Comparison of ENCODE assay signal across 27 cellular contexts in the genomic region with DNA sequence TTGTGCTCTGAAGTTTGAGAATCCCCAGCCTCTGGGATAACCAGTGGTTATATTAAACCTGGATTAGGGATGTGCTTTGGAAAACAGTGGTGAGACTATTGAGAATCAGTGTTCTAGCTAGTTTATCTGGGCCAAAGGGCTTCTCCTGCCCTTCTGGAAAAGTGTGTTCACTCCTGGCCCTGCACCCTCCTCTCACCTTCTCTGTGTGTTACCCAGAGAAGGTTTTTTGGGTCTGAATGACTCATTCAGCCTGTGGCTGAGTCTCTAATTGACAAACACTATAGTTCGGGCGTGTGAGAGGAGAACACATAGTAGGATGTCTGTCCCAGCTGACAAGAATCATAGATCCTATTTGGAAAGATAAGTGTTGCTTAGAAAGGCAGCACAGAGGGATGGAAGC.
DNase-seq lines count a peak whose midpoint lies in the region; ATAC-seq and TF ChIP-seq lines count a peak whose summit lies in the region.
"Had no signal": no experiment of that assay in that cellular context is flagged by ENCODE, and none has a peak within 500 bp of the region (broad histone marks: within the 10 kb centered on the region; RNA-seq: fewer than 3 reads in every experiment).

No MANE protein-coding gene starts in this region.

- no peaks in the 10 kb centered on the region for H3K36me3 ChIP-seq in mammary epithelial cell (ENCODE audit: insufficient read depth, low read length)
- H3K36me3 ChIP-seq in mesodermal cell (ENCODE audit: control insufficient read depth, insufficient read depth, low read length) = no peaks in the 10 kb centered on the region
- no peaks in the 10 kb centered on the region for H3K36me3 ChIP-seq in upper lobe of right lung
- H3K36me3 ChIP-seq: BE2C, neutrophil, transverse colon had no signal

- TF ChIP-seq CTCF in mammary epithelial cell (conservative IDR thresholded peaks at IDR 0.05 in 1 of 2, IDR thresholded peaks at IDR 0.05 in 1 of 2; ENCODE audit: extremely low read depth in 1 of 2, insufficient read depth in 1 of 2, low read depth in 1 of 2, low read length in 2 of 2) = no peak
- TF ChIP-seq CTCF in upper lobe of right lung (IDR thresholded peaks at IDR 0.05) = no peak

- H3K27me3 ChIP-seq in mammary epithelial cell (ENCODE audit: insufficient read depth, low read length) (no peaks in the 10 kb centered on the region), upper lobe of right lung (no peaks in the 10 kb centered on the region)
- H3K27me3 ChIP-seq: neutrophil, transverse colon had no signal

- H3K4me1 ChIP-seq in mammary epithelial cell (ENCODE audit: insufficient read depth, low read length) (peaks cover 44% of the 10 kb centered on the region), mesodermal cell (ENCODE audit: control insufficient read depth, insufficient read depth, low read length, poor library complexity, severe bottlenecking) (no peaks in the 10 kb centered on the region), upper lobe of right lung (no peaks in the 10 kb centered on the region)

- dilution Hi-C loops in mammary epithelial cell (cut with HindIII; ENCODE audit: low sequenced_read_pairs) = no loop called here

- H2AFZ ChIP-seq in mammary epithelial cell (ENCODE audit: low read depth, low read length) = no peak overlapping the region

- CTCF ChIA-PET in mammary epithelial cell (lab: Charles Lee; ENCODE audit: low non-redundant PET) = no interaction called here

- no peak overlapping the region for H3K27ac ChIP-seq in mammary epithelial cell (ENCODE audit: insufficient read depth, low read depth, low read length)
- peak overlapping the region; percentile 6 for H3K27ac ChIP-seq in mesodermal cell (ENCODE audit: low read depth, low read length, severe bottlenecking)
- no peak overlapping the region for H3K27ac ChIP-seq in upper lobe of right lung
- H3K27ac ChIP-seq: epithelial cell of prostate, HL-60, neutrophil had no signal

- H3K4me3 Mint-ChIP-seq in stimulated activated naive CD8-positive, alpha-beta T cell treated with anti-CD3 and anti-CD28 coated beads, Interleukin-15, amount 100 ng/mL, for 72 hours = no peak overlapping the region
- H3K4me3 Mint-ChIP-seq: activated B cell treated with CpG ODN at 0.5 μM for 24 hours; activated CD8-positive, alpha-beta T cell treated with anti-CD3 and anti-CD28 coated beads for 36 hours; central memory CD8-positive, alpha-beta T cell; IgD-negative memory B cell; stimulated activated naive CD8-positive, alpha-beta T cell treated with anti-CD3 and anti-CD28 coated beads, Interleukin-15, Interleukin-2, amounts not matched to agents 100 ng/mL and 50 ng/mL, for 24 hours had no signal

- intact Hi-C loops in mammary epithelial cell (cut with micrococcal nuclease) = no loop called here
- intact Hi-C loops in upper lobe of right lung (cut with DNase I) = no loop called here

- H3K9ac ChIP-seq in mammary epithelial cell (ENCODE audit: insufficient read depth, low read length) = no peak overlapping the region

- no peaks in the 10 kb centered on the region for H4K20me1 ChIP-seq in mammary epithelial cell (ENCODE audit: insufficient read depth, low read length)

- H3K9me3 Mint-ChIP-seq in stimulated activated naive CD8-positive, alpha-beta T cell treated with anti-CD3 and anti-CD28 coated beads, Interleukin-15, amount 100 ng/mL, for 72 hours = no peaks in the 10 kb centered on the region
- H3K9me3 Mint-ChIP-seq: activated B cell treated with CpG ODN at 0.5 μM for 24 hours; activated CD8-positive, alpha-beta T cell treated with anti-CD3 and anti-CD28 coated beads for 36 hours; central memory CD8-positive, alpha-beta T cell; IgD-negative memory B cell; stimulated activated naive CD8-positive, alpha-beta T cell treated with anti-CD3 and anti-CD28 coated beads, Interleukin-15, Interleukin-2, amounts not matched to agents 100 ng/mL and 50 ng/mL, for 24 hours had no signal

- peaks cover 79% of the 10 kb centered on the region for H3K79me2 ChIP-seq in mammary epithelial cell (ENCODE audit: insufficient read depth, low read length)

- no peaks in the 10 kb centered on the region for H3K9me3 ChIP-seq in mammary epithelial cell (replicated peaks; ENCODE audit: insufficient read depth, low read length)
- no peaks in the 10 kb centered on the region for H3K9me3 ChIP-seq in mesodermal cell (ENCODE audit: control insufficient read depth, low read length)
- H3K9me3 ChIP-seq in upper lobe of right lung = no peaks in the 10 kb centered on the region
- H3K9me3 ChIP-seq: BE2C, neutrophil, transverse colon had no signal

- H3K4me3 ChIP-seq in mammary epithelial cell (replicated peaks in 1 of 3; ENCODE audit: insufficient read depth in 1 of 3, low read depth in 2 of 3, low read length in 3 of 3) = no peak overlapping the region
- no peak overlapping the region for H3K4me3 ChIP-seq in mesodermal cell (ENCODE audit: extremely low read depth, insufficient read depth, low read length, poor library complexity, severe bottlenecking)
- H3K4me3 ChIP-seq in upper lobe of right lung = no peak overlapping the region
- H3K4me3 ChIP-seq: transverse colon had no signal

- no peak overlapping the region for H3K27ac Mint-ChIP-seq in stimulated activated naive CD8-positive, alpha-beta T cell treated with anti-CD3 and anti-CD28 coated beads, Interleukin-15, amount 100 ng/mL, for 72 hours
- H3K27ac Mint-ChIP-seq: activated B cell treated with CpG ODN at 0.5 μM for 24 hours; activated CD8-positive, alpha-beta T cell treated with anti-CD3 and anti-CD28 coated beads for 36 hours; IgD-negative memory B cell; stimulated activated naive CD8-positive, alpha-beta T cell treated with anti-CD3 and anti-CD28 coated beads, Interleukin-15, Interleukin-2, amounts not matched to agents 100 ng/mL and 50 ng/mL, for 24 hours had no signal

- peak overlapping the region; percentile 26 for H3K4me2 ChIP-seq in mammary epithelial cell (ENCODE audit: insufficient read depth, low read depth, low read length)

- peak; percentile 48 for ATAC-seq in stimulated activated naive CD8-positive, alpha-beta T cell treated with anti-CD3 and anti-CD28 coated beads, Interleukin-15, amount 100 ng/mL, for 72 hours
- ATAC-seq in stimulated activated naive CD8-positive, alpha-beta T cell treated with anti-CD3 and anti-CD28 coated beads, Interleukin-15, Interleukin-2, amounts not matched to agents 100 U/mL and 50 U/mL, for 24 hours = no peak
- no peak for ATAC-seq in upper lobe of right lung
- no peak for ATAC-seq in GM21723 (IDR thresholded peaks at IDR 0.05; ENCODE audit: unreplicated experiment)
- ATAC-seq: activated CD8-positive, alpha-beta T cell treated with anti-CD3 and anti-CD28 coated beads for 36 hours had no signal

- BruUV-seq in mammary epithelial cell (replicated peaks; lab: Mats Ljungman, UMichigan) = no TSS peak

- WGBS in mammary epithelial cell (ENCODE audit: low coverage, missing lambda C conversion rate) = 44% methylated on average over 2 of the region's 2 CpGs
- WGBS in mesodermal cell (ENCODE audit: insufficient coverage in 2 of 2), 2 experiments = 75 to 92% methylated on average over 2 of the region's 2 CpGs

- no peaks in the 10 kb centered on the region for H3K4me1 Mint-ChIP-seq in stimulated activated naive CD8-positive, alpha-beta T cell treated with anti-CD3 and anti-CD28 coated beads, Interleukin-15, amount 100 ng/mL, for 72 hours
- H3K4me1 Mint-ChIP-seq: activated B cell treated with CpG ODN at 0.5 μM for 24 hours had no signal

- no peaks in the 10 kb centered on the region for H3K27me3 Mint-ChIP-seq in stimulated activated naive CD8-positive, alpha-beta T cell treated with anti-CD3 and anti-CD28 coated beads, Interleukin-15, amount 100 ng/mL, for 72 hours
- H3K27me3 Mint-ChIP-seq: activated B cell treated with CpG ODN at 0.5 μM for 24 hours; activated CD8-positive, alpha-beta T cell treated with anti-CD3 and anti-CD28 coated beads for 36 hours; central memory CD8-positive, alpha-beta T cell; IgD-negative memory B cell; stimulated activated naive CD8-positive, alpha-beta T cell treated with anti-CD3 and anti-CD28 coated beads, Interleukin-15, Interleukin-2, amounts not matched to agents 100 ng/mL and 50 ng/mL, for 24 hours had no signal

- in situ Hi-C loops in mammary epithelial cell (cut with MboI; ENCODE audit: low sequenced_read_pairs in 2 of 2) = no loop called here

- no peak for DNase-seq in stimulated activated naive CD8-positive, alpha-beta T cell treated with anti-CD3 and anti-CD28 coated beads, Interleukin-15, amount 100 ng/mL, for 72 hours
- DNase-seq in stimulated activated naive CD8-positive, alpha-beta T cell treated with anti-CD3 and anti-CD28 coated beads, Interleukin-15, Interleukin-2, amounts not matched to agents 100 U/mL and 50 U/mL, for 24 hours = no peak
- DNase-seq in mammary epithelial cell = peak; percentile 42
- no peak for DNase-seq in NCI-H2029 treated with DMSO at 0.1 percent for 48 hours (lab: John Stamatoyannopoulos, UW)
- DNase-seq in upper lobe of right lung = no peak
- no peak for DNase-seq in D341Med (ENCODE audit: low spot score)
- DNase-seq: activated B cell treated with CpG ODN at 0.5 μM for 24 hours; activated CD8-positive, alpha-beta T cell treated with anti-CD3 and anti-CD28 coated beads for 36 hours; amygdala; BE2C; DMS79 treated with DMSO at 0.1 percent for 48 hours; foreskin fibroblast; hippocampal formation; NCI-H1436 treated with DMSO at 0.1 percent for 48 hours; NCI-H2171; NCI-H526; small intestine; T-helper 9 cell; transverse colon had no signal
